ENCODE assay signal across 10 cellular contexts in the genomic region with DNA sequence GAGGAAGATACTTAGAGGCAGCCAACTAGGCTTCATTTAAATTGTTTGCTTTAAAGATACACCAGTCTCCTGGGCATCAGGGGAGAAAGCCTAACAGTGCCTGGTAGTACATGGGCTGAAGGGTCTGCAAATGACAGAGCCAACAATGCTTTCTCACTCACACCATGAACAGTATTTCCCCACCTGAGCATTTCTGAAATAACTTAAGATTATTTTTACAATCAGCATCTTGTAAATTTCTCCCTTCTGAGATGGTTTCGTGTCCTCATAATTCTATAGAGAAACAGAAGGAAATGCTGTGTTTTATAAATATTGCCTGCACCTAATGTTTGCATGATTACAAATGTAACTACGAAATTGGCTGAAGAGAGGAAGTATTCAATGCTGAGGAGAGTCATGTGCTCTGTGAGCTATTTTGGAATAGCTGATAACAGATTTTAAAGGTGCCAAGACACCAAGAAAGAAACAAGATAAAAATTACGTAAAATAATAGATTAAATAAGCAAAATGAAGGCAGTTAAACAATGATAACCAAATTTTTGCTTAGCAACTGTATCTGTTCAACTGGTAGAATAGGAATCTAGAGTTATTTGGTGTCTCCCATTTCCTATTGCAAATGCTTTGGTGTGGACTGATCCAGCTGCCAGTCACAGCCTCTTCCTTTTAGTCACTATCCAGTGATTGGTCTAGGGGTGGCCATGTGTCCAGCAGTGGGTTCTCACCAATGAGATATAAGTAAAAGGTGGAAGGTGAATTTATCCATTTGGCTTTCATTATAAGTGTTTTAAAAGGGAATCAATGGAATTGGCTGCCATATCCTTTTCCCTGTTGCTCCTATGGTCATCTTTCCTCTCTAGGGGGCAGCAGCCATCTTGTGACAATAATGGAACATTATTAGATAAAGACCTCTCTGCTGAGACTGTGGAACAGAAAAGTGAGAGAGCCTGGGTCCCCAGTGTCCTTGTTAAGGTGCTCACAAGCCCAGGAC.
A peak's percentile ranks its signal among the peaks of the same experiment; 100 is the strongest.
DNase-seq lines count a peak whose midpoint lies in the region; ATAC-seq, FAIRE-seq and TF ChIP-seq lines count a peak whose summit lies in the region.
"Had no signal": no experiment of that assay in that cellular context is flagged by ENCODE, and none has a peak within 500 bp of the region (broad histone marks: within the 10 kb centered on the region; RNA-seq: fewer than 3 reads in every experiment).

No MANE protein-coding gene starts in this region.

- no peak overlapping the region for H2BK20ac ChIP-seq in H1 (ENCODE audit: low read length)

- H3K4me3 ChIP-seq in H1 (ENCODE audit: extremely low read depth in 1 of 4, insufficient read depth in 2 of 4, low read depth in 3 of 4, low read length in 4 of 4) (no peak overlapping the region), retinal pigment epithelial cell (ENCODE audit: low read length) (no peak overlapping the region), upper lobe of right lung (no peak overlapping the region)
- H3K4me3 ChIP-seq: colonic mucosa, SJSA1 had no signal

- H2AFZ ChIP-seq in H1 (ENCODE audit: low read length) = peak overlapping the region; percentile 64

- peak; percentile 48 to 56 for TF ChIP-seq RAD21 in H1 (IDR thresholded peaks at IDR 0.05 in 1 of 2, conservative IDR thresholded peaks at IDR 0.05 in 1 of 2; ENCODE audit: low read depth in 2 of 2, low read length in 2 of 2)

- CTCF ChIA-PET in H1 (lab: Charles Lee; ENCODE audit: partially characterized antibody) = interaction anchor here (1.0 to 3.7 kb wide), 8 partner anchors 11 to 230 kb away, joined by 3 to 29 read pairs (median 4); no protein-coding TSS in a partner anchor

- H3K9me3 ChIP-seq in H1 (ENCODE audit: insufficient read depth in 2 of 2, low read depth in 1 of 2, low read length in 1 of 2) (no peaks in the 10 kb centered on the region), upper lobe of right lung (no peaks in the 10 kb centered on the region)
- H3K9me3 ChIP-seq: colonic mucosa, SJSA1 had no signal

- no peak overlapping the region for H3K14ac ChIP-seq in H1 (ENCODE audit: insufficient read length)

- no peak overlapping the region for H2BK12ac ChIP-seq in H1 (ENCODE audit: low read depth, low read length)

- H3K36me3 ChIP-seq in H1 (ENCODE audit: control insufficient read depth in 2 of 4, insufficient read depth in 4 of 4, low read length in 3 of 4) (no peaks in the 10 kb centered on the region), upper lobe of right lung (no peaks in the 10 kb centered on the region)
- H3K36me3 ChIP-seq: colonic mucosa, SJSA1 had no signal

- H4K20me1 ChIP-seq in H1 (replicated peaks in 1 of 2; ENCODE audit: control insufficient read depth in 1 of 2, insufficient read depth in 2 of 2, low read length in 2 of 2) = no peaks in the 10 kb centered on the region

- no peak overlapping the region for H2BK15ac ChIP-seq in H1 (ENCODE audit: low read length)

- ATAC-seq in GM19324 (IDR thresholded peaks at IDR 0.05; ENCODE audit: low FRiP score, unreplicated experiment) (no peak), upper lobe of right lung (no peak)

- no peak overlapping the region for H3K4ac ChIP-seq in H1 (replicated peaks; ENCODE audit: insufficient read length, low read depth, low read length)

- no peak overlapping the region for H2BK120ac ChIP-seq in H1 (replicated peaks; ENCODE audit: low read depth, low read length)

- no peaks in the 10 kb centered on the region for H3K79me1 ChIP-seq in H1 (ENCODE audit: low read depth, low read length)

- H4K8ac ChIP-seq in H1 (ENCODE audit: extremely low read depth, insufficient read depth, low read length) = no peak overlapping the region

- H2BK5ac ChIP-seq in H1 (ENCODE audit: low read depth, low read length) = no peak overlapping the region

- no peak overlapping the region for H3K56ac ChIP-seq in H1 (replicated peaks; ENCODE audit: insufficient read length, low read depth, low read length)

- no peak for TF ChIP-seq POLR2A in H1 (IDR thresholded peaks at IDR 0.05; ENCODE audit: control extremely low read depth in 1 of 2, low read depth in 2 of 2, low read length in 2 of 2)

- TF ChIP-seq EP300 in H1 (IDR thresholded peaks at IDR 0.05; ENCODE audit: borderline replicate concordance in 1 of 2, low read depth in 2 of 2, low read length in 2 of 2) = no peak

- H3K27me3 ChIP-seq in H1 (replicated peaks in 1 of 4; ENCODE audit: control insufficient read depth in 3 of 4, extremely low read depth in 1 of 4, insufficient read depth in 3 of 4, low read length in 3 of 4) (no peaks in the 10 kb centered on the region), upper lobe of right lung (no peaks in the 10 kb centered on the region)
- H3K27me3 ChIP-seq: colonic mucosa, SJSA1 had no signal

- no peak overlapping the region; the same call in 1 of the 2 replicates for H3K18ac ChIP-seq in H1 (ENCODE audit: extremely low read depth, low read length)

- FAIRE-seq in H1 (lab: Jason Lieb, UNC) = no peak

- H2AK5ac ChIP-seq in H1 (ENCODE audit: low read depth, low read length) = no peak overlapping the region

- no peaks in the 10 kb centered on the region for H3K23me2 ChIP-seq in H1 (ENCODE audit: low read depth, low read length)

- intact Hi-C loops in upper lobe of right lung (cut with DNase I) = no loop called here

- POLR2A ChIA-PET in H1 (lab: Charles Lee; ENCODE audit: partially characterized antibody) = no interaction called here

- H3K27ac ChIP-seq in H1 (ENCODE audit: low read depth, low read length) (no peak overlapping the region), upper lobe of right lung (no peak overlapping the region)
- H3K27ac ChIP-seq: colonic mucosa, SJSA1 had no signal

- no peak overlapping the region for H3K9ac ChIP-seq in H1 (replicated peaks in 1 of 4; ENCODE audit: extremely low read depth in 1 of 4, low read depth in 3 of 4, low read length in 3 of 4)

- no peak overlapping the region for H4K5ac ChIP-seq in H1 (ENCODE audit: insufficient read length, low read depth, low read length)

- DNase-seq in NCI-H510A treated with DMSO at 0.1 percent for 48 hours (lab: John Stamatoyannopoulos, UW) (peak; percentile 1), NCI-H510A (lab: John Stamatoyannopoulos, UW) (no peak), NCI-H748 (lab: John Stamatoyannopoulos, UW; ENCODE audit: unreplicated experiment) (peak; percentile 64), H1 (ENCODE audit: low read depth in 1 of 2, low spot score in 2 of 2) (no peak), retinal pigment epithelial cell (ENCODE audit: low read depth) (no peak), upper lobe of right lung (no peak)
- no peak for DNase-seq in activated T-cell treated with anti-CD3 and anti-CD28 coated beads, Interleukin-2, amount 50 U/mL, for 1 hour
- DNase-seq: colonic mucosa had no signal

- WGBS in H1 (ENCODE audit: extremely low coverage in 1 of 2, insufficient coverage in 1 of 2, insufficient read length in 1 of 2, insufficient replicate concordance in 2 of 2, low coverage in 1 of 2, low lambda C conversion rate in 2 of 2, missing lambda C conversion rate in 1 of 2), 2 experiments = 88% methylated on average over 3 of the region's 3 CpGs; no CpG with 5 or more reads in 1 of the 2 experiments

- peak in 2 of 3 experiments; percentile 22 to 29; a peak in 2 of 4 replicates for TF ChIP-seq CTCF in H1 (IDR thresholded peaks at IDR 0.05; ENCODE audit: control extremely low read depth in 1 of 3, insufficient read depth in 1 of 3, low read depth in 1 of 3, low read length in 3 of 3)
- peak; percentile 33 for TF ChIP-seq CTCF in retinal pigment epithelial cell (conservative IDR thresholded peaks at IDR 0.05; ENCODE audit: low read depth, low read length)
- TF ChIP-seq CTCF in upper lobe of right lung (IDR thresholded peaks at IDR 0.05) = no peak

- H3K79me2 ChIP-seq in H1 (ENCODE audit: control insufficient read depth in 1 of 2, insufficient read depth in 2 of 2, low read length in 2 of 2) = no peaks in the 10 kb centered on the region

- no peak overlapping the region for H4K91ac ChIP-seq in H1 (replicated peaks; ENCODE audit: insufficient read length, low read length)

- H3K4me2 ChIP-seq in H1 (ENCODE audit: insufficient read depth in 1 of 2, low read depth in 2 of 2, low read length in 2 of 2) = no peak overlapping the region

- H3K23ac ChIP-seq in H1 (ENCODE audit: insufficient read length) = no peak overlapping the region

- no peaks in the 10 kb centered on the region for H3K4me1 ChIP-seq in H1 (replicated peaks in 1 of 4; ENCODE audit: control insufficient read depth in 3 of 4, insufficient read depth in 4 of 4, low read length in 3 of 4)
- H3K4me1 ChIP-seq in upper lobe of right lung = no peaks in the 10 kb centered on the region
- H3K4me1 ChIP-seq: colonic mucosa, SJSA1 had no signal

TF ChIP-seq in H1, 55 proteins besides CTCF, POLR2A, EP300 and RAD21:
- TF ChIP-seq TAF1 (IDR thresholded peaks at IDR 0.05; ENCODE audit: low read depth, low read length) (no peak), YY1 (IDR thresholded peaks at IDR 0.05; ENCODE audit: low read depth, low read length) (0 out of 2 replicates have a peak, but pooled peaks have one; percentile 16), MAFK (IDR thresholded peaks at IDR 0.05; ENCODE audit: low read depth, low read length) (no peak), CHD1 (IDR thresholded peaks at IDR 0.05; ENCODE audit: low read depth, low read length) (no peak), TAF7 (optimal IDR thresholded peaks at IDR 0.05; ENCODE audit: borderline replicate concordance, low read depth, low read length) (no peak), ZNF274 (IDR thresholded peaks at IDR 0.05; ENCODE audit: borderline replicate concordance, extremely low read depth, low read length) (no peak), TBP (IDR thresholded peaks at IDR 0.05; ENCODE audit: low read depth, low read length) (no peak)
TF ChIP-seq in H1: peak in this region for 1.

Comparison
In these comparisons a context has a peak if more than half of its experiments do, and no peak if none do; other contexts are left out.
1. DNase-seq: peak in NCI-H510A treated with DMSO at 0.1 percent for 48 hours (single experiment) and NCI-H748 (single experiment); none in NCI-H510A (single experiment), H1 (0 of 2), retinal pigment epithelial cell (single experiment), activated T-cell treated with anti-CD3 and anti-CD28 coated beads, Interleukin-2, amount 50 U/mL, for 1 hour (single experiment) and upper lobe of right lung (single experiment).